23 cellular contexts compared by ENCODE assay signal in genomic region chrX:24590111-24590510, GRCh38. TPM values are rescaled to one million over a fixed set of nuclear protein-coding genes. Genes with fewer than 3 reads are reported as not detected.
"Had no signal": no experiment of that assay in that cellular context is flagged by ENCODE, and none has a peak within 500 bp of the region (broad histone marks: within the 10 kb centered on the region; RNA-seq: fewer than 3 reads in every experiment).

No MANE protein-coding gene starts in this region.

- H3K4me1 ChIP-seq: colonic mucosa, foreskin keratinocyte, gastroesophageal sphincter, heart right ventricle, left lung, lower lobe of right lung had no signal

- H3K4me3 ChIP-seq: colonic mucosa, esophagus muscularis mucosa, gastroesophageal sphincter, heart right ventricle, left lung, lower lobe of right lung, mucosa of descending colon had no signal

- ATAC-seq: foreskin keratinocyte; gastroesophageal sphincter; heart right ventricle; left cardiac atrium; left lung; left ventricle myocardium superior; lower lobe of right lung; mucosa of descending colon; naive thymus-derived CD8-positive, alpha-beta T cell had no signal

- H3K27ac Mint-ChIP-seq: dendritic cell treated with granulocyte-macrophage colony-stimulating factor and Interleukin-4, amounts not matched to agents 40 ng/mL and 50 ng/mL, for 4 days; immature natural killer cell; mesothelial cell of epicardium; naive B cell; naive thymus-derived CD8-positive, alpha-beta T cell had no signal

- H3K36me3 ChIP-seq: colonic mucosa, esophagus muscularis mucosa, gastroesophageal sphincter, heart right ventricle, left lung, lower lobe of right lung had no signal

- DNase-seq: colonic mucosa; cortex of kidney; effector CD8-positive, alpha-beta T cell; foreskin keratinocyte; heart right ventricle; hippocampal formation; immature natural killer cell; left cardiac atrium; left lung; left ventricle myocardium superior; lower lobe of right lung; mesenchymal stem cell; mucosa of descending colon; naive B cell; naive thymus-derived CD8-positive, alpha-beta T cell had no signal

- H3K36me3 Mint-ChIP-seq: immature natural killer cell; naive B cell; naive thymus-derived CD8-positive, alpha-beta T cell had no signal

- H3K4me1 Mint-ChIP-seq: immature natural killer cell; mesothelial cell of epicardium; naive B cell; naive thymus-derived CD8-positive, alpha-beta T cell had no signal

- FAIRE-seq: endothelial cell of umbilical vein, frontal cortex, islet of Langerhans, keratinocyte had no signal

- H3K9me3 ChIP-seq: colonic mucosa, esophagus muscularis mucosa, gastroesophageal sphincter, heart right ventricle, left lung, lower lobe of right lung, mucosa of descending colon had no signal

- H3K27ac ChIP-seq: colonic mucosa, esophagus muscularis mucosa, foreskin keratinocyte, gastroesophageal sphincter, heart right ventricle, left lung, lower lobe of right lung had no signal

- H3K27me3 Mint-ChIP-seq: dendritic cell treated with granulocyte-macrophage colony-stimulating factor and Interleukin-4, amounts not matched to agents 40 ng/mL and 50 ng/mL, for 4 days; naive thymus-derived CD8-positive, alpha-beta T cell had no signal

- H3K27me3 ChIP-seq: colonic mucosa, esophagus muscularis mucosa, foreskin keratinocyte, gastroesophageal sphincter, left lung had no signal

- H3K9me3 Mint-ChIP-seq: dendritic cell treated with granulocyte-macrophage colony-stimulating factor and Interleukin-4, amounts not matched to agents 40 ng/mL and 50 ng/mL, for 4 days; immature natural killer cell; mesothelial cell of epicardium; naive thymus-derived CD8-positive, alpha-beta T cell had no signal

- H3K4me3 Mint-ChIP-seq: dendritic cell treated with granulocyte-macrophage colony-stimulating factor and Interleukin-4, amounts not matched to agents 40 ng/mL and 50 ng/mL, for 4 days; immature natural killer cell; mesothelial cell of epicardium; naive B cell; naive thymus-derived CD8-positive, alpha-beta T cell had no signal

RNA-seq across cellular contexts. Expression of gene PCYT1B, which starts 57.0 kb away (rescaled TPM):
- total RNA-seq: naive thymus-derived CD8-positive, alpha-beta T cell had no signal
